ENCODE assay signal across 8 cellular contexts in the genomic region with DNA sequence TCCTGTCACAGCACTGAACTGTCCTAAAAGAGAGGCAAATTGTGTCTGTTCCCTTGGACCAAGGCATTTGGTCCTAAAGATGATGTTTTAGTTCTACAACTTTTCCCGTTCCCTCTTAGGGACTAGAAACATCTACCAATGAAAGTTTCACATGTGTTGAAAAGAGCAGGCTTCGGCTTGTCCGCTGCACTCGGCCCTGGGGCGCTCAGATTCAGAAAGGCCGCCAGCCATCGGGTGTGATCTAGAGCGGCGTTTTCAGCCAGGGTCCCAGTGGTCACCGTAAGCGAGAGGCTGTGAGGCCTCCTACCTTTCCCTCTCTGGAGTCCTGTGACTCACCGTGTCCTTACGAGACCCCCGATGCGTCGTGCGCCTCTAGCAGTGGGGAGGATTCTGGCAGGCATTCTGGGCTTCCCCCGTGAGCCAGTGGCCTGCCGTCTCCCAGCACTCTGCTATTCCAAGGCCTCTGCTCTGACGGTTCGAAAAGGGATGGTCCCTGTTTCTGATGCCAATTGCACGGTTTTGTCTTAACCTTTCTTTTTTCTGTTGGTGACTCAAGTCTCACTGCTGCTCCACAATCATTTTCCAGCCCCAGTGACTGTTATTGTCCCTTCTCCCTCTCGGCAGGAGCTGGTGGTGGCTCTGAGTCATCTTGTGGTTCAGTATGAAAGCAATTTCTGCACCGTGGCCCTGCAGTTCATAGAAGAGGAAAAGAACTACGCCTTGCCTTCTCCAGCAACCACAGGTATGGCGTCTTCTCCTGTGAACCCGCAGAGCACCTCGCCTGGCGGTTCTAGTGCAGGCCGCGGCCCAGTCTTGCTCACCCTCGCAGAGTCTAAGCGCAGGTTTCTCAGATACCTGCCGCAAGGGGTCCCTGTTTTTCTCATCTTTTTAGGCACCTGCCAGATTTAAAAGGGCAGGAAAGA.
A peak's percentile ranks its signal among the peaks of the same experiment; 100 is the strongest.
DNase-seq lines count a peak whose midpoint lies in the region; ATAC-seq and TF ChIP-seq lines count a peak whose summit lies in the region.

No MANE protein-coding gene starts in this region.

- peaks cover 48% of the 10 kb centered on the region for H3K4me1 Mint-ChIP-seq in nephron

- peak overlapping the region; percentile 12 for H3K27ac ChIP-seq in KMS-11

- no peaks in the 10 kb centered on the region for H3K9me3 Mint-ChIP-seq in nephron

- no peaks in the 10 kb centered on the region for H3K36me3 ChIP-seq in KMS-11 (ENCODE audit: insufficient read depth)

- H4K20me1 ChIP-seq in KMS-11 (ENCODE audit: insufficient read depth) = no peaks in the 10 kb centered on the region

- no peak overlapping the region for H3K4me3 ChIP-seq in KMS-11 (IDR thresholded peaks at IDR 0.05; ENCODE audit: insufficient read depth, low read depth, low read length)

- H3K27me3 Mint-ChIP-seq in nephron (ENCODE audit: low read depth) = no peaks in the 10 kb centered on the region

- H3K4me1 ChIP-seq in KMS-11 (ENCODE audit: low read depth, poor library complexity, severe bottlenecking) = peaks cover 21% of the 10 kb centered on the region

- no peak overlapping the region for H3K9ac ChIP-seq in KMS-11

- H2AFZ ChIP-seq in KMS-11 (ENCODE audit: low read depth) = no peak overlapping the region

- H3K79me2 ChIP-seq in KMS-11 (ENCODE audit: insufficient read depth, low read depth) = no peaks in the 10 kb centered on the region

- peak overlapping the region; percentile 5; the same call in 1 of the 2 replicates for H3K4me2 ChIP-seq in KMS-11

- peak overlapping the region in 1 of 3 experiments; percentile 24 for H3K4me3 Mint-ChIP-seq in nephron

- TF ChIP-seq CTCF in KMS-11 (conservative IDR thresholded peaks at IDR 0.05; ENCODE audit: low read depth, low read length) (no peak), nephron (IDR thresholded peaks at IDR 0.05; ENCODE audit: unreplicated experiment in 3 of 3) (no peak)

- ATAC-seq in GM21381 (IDR thresholded peaks at IDR 0.05; ENCODE audit: unreplicated experiment) = peak; percentile 60
- peak; percentile 72 for ATAC-seq in stimulated activated naive CD8-positive, alpha-beta T cell treated with anti-CD3 and anti-CD28 coated beads, Interleukin-15, Interleukin-2, amounts not matched to agents 100 U/mL and 50 U/mL, for 24 hours

- H3K27ac Mint-ChIP-seq in nephron = peak overlapping the region in 2 of 3 experiments; percentile 5 to 76

- peaks cover 43% of the 10 kb centered on the region for H3K36me3 Mint-ChIP-seq in nephron (ENCODE audit: low read depth)

- H3K27me3 ChIP-seq in KMS-11 (ENCODE audit: insufficient read depth, low read depth) = no peaks in the 10 kb centered on the region

- DNase-seq in AG08395 (ENCODE audit: low spot score) (peak; percentile 94), dedifferentiated amniotic fluid mesenchymal stem cell (ENCODE audit: extremely low spot score) (peak; percentile 60), HuH-7.5 (ENCODE audit: low spot score) (no peak)
- peak; percentile 57 to 68 for DNase-seq in activated CD4-positive, alpha-beta T cell treated with anti-CD3 and anti-CD28 coated beads for 24 hours (ENCODE audit: low read depth in 2 of 2)
- peak; percentile 73 for DNase-seq in stimulated activated naive CD8-positive, alpha-beta T cell treated with anti-CD3 and anti-CD28 coated beads, Interleukin-15, Interleukin-2, amounts not matched to agents 100 U/mL and 50 U/mL, for 24 hours
